In genomic region chr5:26543987-26544386, GRCh38 we compare ENCODE assay signal across 28 cellular contexts.
"Had no signal": no experiment of that assay in that cellular context is flagged by ENCODE, and none has a peak within 500 bp of the region (broad histone marks: within the 10 kb centered on the region; RNA-seq: fewer than 3 reads in every experiment).

No MANE protein-coding gene starts in this region.

- H3K4me3 ChIP-seq: stomach, suprapubic skin, testis, thoracic aorta, thyroid gland, tibial artery, tibial nerve, transverse colon, upper lobe of left lung, upper lobe of right lung, uterus, vagina had no signal

- H3K4me3 Mint-ChIP-seq: stimulated activated effector memory CD8-positive, alpha-beta T cell treated with anti-CD3 and anti-CD28 coated beads, Interleukin-12 subunit alpha, Interleukin-12 subunit beta, amount 100 ng/mL, for 72 hours; stimulated activated memory B cell treated with anti-CD40 and anti-IgM and Interleukin-4, amounts not matched to agents 10 μg/mL and 1 μg/mL and 100 μg/mL, for 72 hours; stimulated activated naive B cell treated with anti-CD40 and anti-IgM and Interleukin-4, amounts not matched to agents 10 μg/mL and 1 μg/mL and 100 μg/mL, for 72 hours; stimulated activated naive CD8-positive, alpha-beta T cell treated with anti-CD3 and anti-CD28 coated beads, Interleukin-15, amount 100 ng/mL, for 72 hours; stimulated activated naive CD8-positive, alpha-beta T cell treated with anti-CD3 and anti-CD28 coated beads, Interleukin-15, Interleukin-2, amounts not matched to agents 100 ng/mL and 50 ng/mL, for 24 hours; type B pancreatic cell had no signal

- H3K36me3 Mint-ChIP-seq: stimulated activated effector memory CD8-positive, alpha-beta T cell treated with anti-CD3 and anti-CD28 coated beads, Interleukin-12 subunit alpha, Interleukin-12 subunit beta, amount 100 ng/mL, for 72 hours; stimulated activated memory B cell treated with anti-CD40 and anti-IgM and Interleukin-4, amounts not matched to agents 10 μg/mL and 1 μg/mL and 100 μg/mL, for 72 hours; stimulated activated naive B cell treated with anti-CD40 and anti-IgM and Interleukin-4, amounts not matched to agents 10 μg/mL and 1 μg/mL and 100 μg/mL, for 72 hours; type B pancreatic cell had no signal

- ATAC-seq: stimulated activated effector memory CD8-positive, alpha-beta T cell treated with anti-CD3 and anti-CD28 coated beads, Interleukin-12 subunit alpha, Interleukin-12 subunit beta, amount 100 ng/mL, for 72 hours; stimulated activated memory B cell treated with anti-CD40 and anti-IgM and Interleukin-4, amounts not matched to agents 10 μg/mL and 1 μg/mL and 100 μg/mL, for 72 hours; stimulated activated naive B cell treated with anti-CD40 and anti-IgM and Interleukin-4, amounts not matched to agents 10 μg/mL and 1 μg/mL and 100 μg/mL, for 72 hours; stimulated activated naive CD8-positive, alpha-beta T cell treated with anti-CD3 and anti-CD28 coated beads, Interleukin-15, amount 100 ng/mL, for 72 hours; stimulated activated naive CD8-positive, alpha-beta T cell treated with anti-CD3 and anti-CD28 coated beads, Interleukin-15, Interleukin-2, amounts not matched to agents 100 U/mL and 50 U/mL, for 24 hours; upper lobe of right lung had no signal

- H3K36me3 ChIP-seq: stomach, suprapubic skin, thoracic aorta, thyroid gland, tibial artery, tibial nerve, transverse colon, upper lobe of left lung, upper lobe of right lung, uterus, vagina had no signal

- H3K9me3 Mint-ChIP-seq: type B pancreatic cell had no signal

- H3K27me3 Mint-ChIP-seq: stimulated activated memory B cell treated with anti-CD40 and anti-IgM and Interleukin-4, amounts not matched to agents 10 μg/mL and 1 μg/mL and 100 μg/mL, for 72 hours; stimulated activated naive B cell treated with anti-CD40 and anti-IgM and Interleukin-4, amounts not matched to agents 10 μg/mL and 1 μg/mL and 100 μg/mL, for 72 hours; stimulated activated naive CD8-positive, alpha-beta T cell treated with anti-CD3 and anti-CD28 coated beads, Interleukin-15, amount 100 ng/mL, for 72 hours; stimulated activated naive CD8-positive, alpha-beta T cell treated with anti-CD3 and anti-CD28 coated beads, Interleukin-15, Interleukin-2, amounts not matched to agents 100 ng/mL and 50 ng/mL, for 24 hours; type B pancreatic cell had no signal

- H3K27me3 ChIP-seq: stomach, suprapubic skin, testis, thyroid gland, tibial artery, tibial nerve, transverse colon, upper lobe of left lung, upper lobe of right lung, uterus, vagina had no signal

- H3K4me1 ChIP-seq: stomach, suprapubic skin, testis, thyroid gland, tibial artery, tibial nerve, transverse colon, upper lobe of left lung, upper lobe of right lung, uterus, vagina had no signal

- DNase-seq: stimulated activated CD4-positive, alpha-beta T cell treated with anti-CD3 and anti-CD28 coated beads, Interleukin-2, amount 100 ng/mL, for 48 hours; stimulated activated CD4-positive, alpha-beta T cell treated with anti-CD3 and anti-CD28 coated beads, Interleukin-4, amount 100 ng/mL, for 1 hour; stimulated activated CD4-positive, alpha-beta T cell treated with anti-CD3 and anti-CD28 coated beads, Interleukin-4, amount 100 ng/mL, for 24 hours; stimulated activated CD4-positive, alpha-beta T cell treated with anti-CD3 and anti-CD28 coated beads, Interleukin-4, amount 100 ng/mL, for 4 hours; stimulated activated CD8-positive, alpha-beta memory T cell treated with anti-CD3 and anti-CD28 coated beads, Interleukin-4, amount 100 ng/mL, for 48 hours; stimulated activated naive B cell treated with anti-CD40 and anti-IgM and Interleukin-4, amounts not matched to agents 10 μg/mL and 1 μg/mL and 100 μg/mL, for 72 hours; stimulated activated naive CD4-positive, alpha-beta T cell; stimulated activated naive CD4-positive, alpha-beta T cell treated with Interleukin-2 at 50 U/mL for 16 hours; stimulated activated naive CD8-positive, alpha-beta T cell treated with anti-CD3 and anti-CD28 coated beads, Interleukin-15, amount 100 ng/mL, for 72 hours; stimulated activated naive CD8-positive, alpha-beta T cell treated with anti-CD3 and anti-CD28 coated beads, Interleukin-15, Interleukin-2, amounts not matched to agents 100 U/mL and 50 U/mL, for 24 hours; stomach; substantia nigra; testis; thyroid gland; tibial artery; transverse colon; trophoblast cell; upper lobe of left lung; upper lobe of right lung; uterus had no signal

- H3K27ac Mint-ChIP-seq: stimulated activated effector memory CD8-positive, alpha-beta T cell treated with anti-CD3 and anti-CD28 coated beads, Interleukin-12 subunit alpha, Interleukin-12 subunit beta, amount 100 ng/mL, for 72 hours; stimulated activated memory B cell treated with anti-CD40 and anti-IgM and Interleukin-4, amounts not matched to agents 10 μg/mL and 1 μg/mL and 100 μg/mL, for 72 hours; stimulated activated naive B cell treated with anti-CD40 and anti-IgM and Interleukin-4, amounts not matched to agents 10 μg/mL and 1 μg/mL and 100 μg/mL, for 72 hours; stimulated activated naive CD8-positive, alpha-beta T cell treated with anti-CD3 and anti-CD28 coated beads, Interleukin-15, amount 100 ng/mL, for 72 hours; stimulated activated naive CD8-positive, alpha-beta T cell treated with anti-CD3 and anti-CD28 coated beads, Interleukin-15, Interleukin-2, amounts not matched to agents 100 ng/mL and 50 ng/mL, for 24 hours; type B pancreatic cell had no signal

- H3K27ac ChIP-seq: stomach, suprapubic skin, testis, thoracic aorta, thyroid gland, tibial artery, tibial nerve, transverse colon, upper lobe of left lung, upper lobe of right lung, uterus, vagina had no signal

- H3K9me3 ChIP-seq: suprapubic skin, testis, thoracic aorta, thyroid gland, tibial artery, transverse colon, uterus, vagina had no signal

- H3K4me1 Mint-ChIP-seq: stimulated activated effector memory CD8-positive, alpha-beta T cell treated with anti-CD3 and anti-CD28 coated beads, Interleukin-12 subunit alpha, Interleukin-12 subunit beta, amount 100 ng/mL, for 72 hours; stimulated activated memory B cell treated with anti-CD40 and anti-IgM and Interleukin-4, amounts not matched to agents 10 μg/mL and 1 μg/mL and 100 μg/mL, for 72 hours; stimulated activated naive B cell treated with anti-CD40 and anti-IgM and Interleukin-4, amounts not matched to agents 10 μg/mL and 1 μg/mL and 100 μg/mL, for 72 hours; stimulated activated naive CD8-positive, alpha-beta T cell treated with anti-CD3 and anti-CD28 coated beads, Interleukin-15, amount 100 ng/mL, for 72 hours had no signal
